8 cellular contexts compared by ENCODE assay signal in the genomic region with DNA sequence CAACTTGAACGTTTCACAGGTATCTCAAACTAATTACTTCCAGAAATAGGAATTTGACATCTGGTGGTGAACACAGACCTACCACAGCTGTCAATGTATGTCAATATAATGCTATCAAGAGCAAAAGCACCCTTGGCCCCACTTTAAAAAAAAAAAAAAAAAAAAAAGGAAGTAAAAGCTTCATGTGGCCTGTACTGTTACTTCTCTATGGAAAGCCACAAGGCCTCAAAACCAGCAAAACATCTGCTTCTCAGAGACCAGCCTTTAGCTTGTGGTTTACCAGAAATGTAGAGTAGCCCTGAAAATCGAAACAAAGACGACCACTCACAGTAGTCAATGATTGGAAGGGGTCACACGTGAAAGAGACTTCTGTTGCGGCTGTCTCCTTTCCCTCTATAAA.
DNase-seq lines count a peak whose midpoint lies in the region; ATAC-seq and TF ChIP-seq lines count a peak whose summit lies in the region.

No MANE protein-coding gene starts in this region.

- H3K9me2 ChIP-seq in SU-DHL-6 (replicated peaks; ENCODE audit: insufficient read depth, low read length) = no peaks in the 10 kb centered on the region

- H3K27ac ChIP-seq in SU-DHL-6 (ENCODE audit: low read depth, low read length) = peak overlapping the region; percentile 99

- H3K4me3 Mint-ChIP-seq in activated CD8-positive, alpha-beta memory T cell treated with anti-CD3 and anti-CD28 coated beads, Interleukin-2, amount 10 ng/mL, durations not matched to agents 7 days and 5 days = peak overlapping the region; percentile 22
- peak overlapping the region; percentile 58 to 89 (median 77) for H3K4me3 Mint-ChIP-seq in naive B cell

- H3K4me3 ChIP-seq in SU-DHL-6 (ENCODE audit: insufficient read depth, low read length, poor library complexity, severe bottlenecking) = peak overlapping the region; percentile 18

- no peaks in the 10 kb centered on the region for H3K36me3 ChIP-seq in SU-DHL-6 (ENCODE audit: low read length)

- peaks cover 25% of the 10 kb centered on the region for H3K79me2 ChIP-seq in SU-DHL-6 (ENCODE audit: insufficient read depth, low read length)

- no peaks in the 10 kb centered on the region for H3K9me3 ChIP-seq in SU-DHL-6 (ENCODE audit: insufficient read depth, low read length)

- peak; percentile 75 for DNase-seq in activated CD8-positive, alpha-beta memory T cell treated with anti-CD3 and anti-CD28 coated beads, Interleukin-2, amount 10 ng/mL, durations not matched to agents 7 days and 5 days
- DNase-seq in activated CD8-positive, alpha-beta memory T cell treated with anti-CD3 and anti-CD28 coated beads for 24 hours = no peak
- peak; percentile 85 for DNase-seq in naive B cell
- DNase-seq in stimulated activated CD8-positive, alpha-beta memory T cell treated with anti-CD3 and anti-CD28 coated beads, Interleukin-4, amount 100 ng/mL, for 48 hours = no peak
- DNase-seq in left lobe of liver (ENCODE audit: low spot score) = no peak
- DNase-seq in activated CD8-positive, alpha-beta memory T cell treated with anti-CD3 and anti-CD28 coated beads, Interleukin-2, amount 50 U/mL, for 4 hours = no peak

- peaks cover 14% of the 10 kb centered on the region for H3K27me3 Mint-ChIP-seq in activated CD8-positive, alpha-beta memory T cell treated with anti-CD3 and anti-CD28 coated beads, Interleukin-2, amount 10 ng/mL, durations not matched to agents 7 days and 5 days
- H3K27me3 Mint-ChIP-seq in naive B cell = no peaks in the 10 kb centered on the region

- peak overlapping the region; percentile 55 for H3K9ac ChIP-seq in SU-DHL-6 (ENCODE audit: low read length)

- H3K9me3 Mint-ChIP-seq in activated CD8-positive, alpha-beta memory T cell treated with anti-CD3 and anti-CD28 coated beads, Interleukin-2, amount 10 ng/mL, durations not matched to agents 7 days and 5 days (ENCODE audit: low read depth) = no peaks in the 10 kb centered on the region
- no peaks in the 10 kb centered on the region for H3K9me3 Mint-ChIP-seq in naive B cell

- CTCF ChIA-PET in activated CD8-positive, alpha-beta memory T cell treated with anti-CD3 and anti-CD28 coated beads, Interleukin-2, amount 10 ng/mL, durations not matched to agents 7 days and 5 days (lab: Charles Lee) = interaction anchor here (1.0 to 1.5 kb wide), 2 partner anchors 12 to 134 kb away, joined by 3 to 4 read pairs; no protein-coding TSS in a partner anchor

- H3K36me3 Mint-ChIP-seq in activated CD8-positive, alpha-beta memory T cell treated with anti-CD3 and anti-CD28 coated beads, Interleukin-2, amount 10 ng/mL, durations not matched to agents 7 days and 5 days = peaks cover 12% of the 10 kb centered on the region
- H3K36me3 Mint-ChIP-seq in naive B cell = no peaks in the 10 kb centered on the region

- peak overlapping the region; percentile 78 for H3K4me2 ChIP-seq in SU-DHL-6 (ENCODE audit: low read depth, low read length, poor library complexity, severe bottlenecking)

- peaks cover 72% of the 10 kb centered on the region for H3K4me1 Mint-ChIP-seq in activated CD8-positive, alpha-beta memory T cell treated with anti-CD3 and anti-CD28 coated beads, Interleukin-2, amount 10 ng/mL, durations not matched to agents 7 days and 5 days
- peaks cover 71 to 86% (median 81%) of the 10 kb centered on the region in 3 donors for H3K4me1 Mint-ChIP-seq in naive B cell

- no peaks in the 10 kb centered on the region for H4K20me1 ChIP-seq in SU-DHL-6 (ENCODE audit: low read depth, low read length)

- peak; percentile 32 for ATAC-seq in activated CD8-positive, alpha-beta memory T cell treated with anti-CD3 and anti-CD28 coated beads, Interleukin-2, amount 10 ng/mL, durations not matched to agents 7 days and 5 days
- ATAC-seq in HG03060 (IDR thresholded peaks at IDR 0.05; ENCODE audit: low read depth, unreplicated experiment) (peak; percentile 43), naive B cell (ENCODE audit: low read depth in 2 of 2) (peak; percentile 69 to 76), left lobe of liver (no peak)

- H3K27ac Mint-ChIP-seq in activated CD8-positive, alpha-beta memory T cell treated with anti-CD3 and anti-CD28 coated beads, Interleukin-2, amount 10 ng/mL, durations not matched to agents 7 days and 5 days = peak overlapping the region; percentile 53
- H3K27ac Mint-ChIP-seq in naive B cell = peak overlapping the region in 5 of 6 donors; percentile 95 to 99 (median 98)

- no peak overlapping the region for H2AFZ ChIP-seq in SU-DHL-6 (ENCODE audit: low read depth, low read length, severe bottlenecking)

- no peak for TF ChIP-seq CTCF in SU-DHL-6 (IDR thresholded peaks at IDR 0.05; ENCODE audit: insufficient read depth, low read length, poor library complexity, severe bottlenecking)

- peaks cover 68% of the 10 kb centered on the region for H3F3A ChIP-seq in SU-DHL-6 (ENCODE audit: insufficient read depth)

- no peaks in the 10 kb centered on the region for H3K27me3 ChIP-seq in SU-DHL-6 (ENCODE audit: low read length)

Comparison
In these comparisons a context has a peak if more than half of its experiments do, and no peak if none do; other contexts are left out.
1. DNase-seq: peak in activated CD8-positive, alpha-beta memory T cell treated with anti-CD3 and anti-CD28 coated beads, Interleukin-2, amount 10 ng/mL, durations not matched to agents 7 days and 5 days (single experiment) and naive B cell (single experiment); none in activated CD8-positive, alpha-beta memory T cell treated with anti-CD3 and anti-CD28 coated beads for 24 hours (single experiment), stimulated activated CD8-positive, alpha-beta memory T cell treated with anti-CD3 and anti-CD28 coated beads, Interleukin-4, amount 100 ng/mL, for 48 hours (single experiment), left lobe of liver (single experiment) and activated CD8-positive, alpha-beta memory T cell treated with anti-CD3 and anti-CD28 coated beads, Interleukin-2, amount 50 U/mL, for 4 hours (single experiment).